35 cellular contexts compared by ENCODE assay signal in the genomic region with DNA sequence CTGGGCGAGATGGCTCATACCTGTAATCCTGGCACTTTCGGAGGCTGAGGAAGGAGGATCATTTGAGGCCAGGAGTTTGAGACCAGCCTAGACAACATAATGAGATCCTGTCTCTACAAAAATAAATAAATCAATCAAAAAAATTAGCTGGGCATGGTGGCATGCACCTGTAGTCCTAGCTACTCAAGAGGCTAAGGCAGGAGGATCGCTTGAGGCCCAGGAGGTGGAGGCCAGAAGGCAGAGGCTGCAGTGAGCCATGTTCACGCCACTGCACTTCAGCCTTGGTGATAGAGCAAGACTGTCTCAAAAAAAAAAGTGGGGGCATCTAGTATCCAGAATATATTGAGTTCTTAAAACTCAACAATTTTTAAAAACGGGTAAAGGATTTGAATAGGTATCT.
"Had no signal": no experiment of that assay in that cellular context is flagged by ENCODE, and none has a peak within 500 bp of the region (broad histone marks: within the 10 kb centered on the region; RNA-seq: fewer than 3 reads in every experiment).

No MANE protein-coding gene starts in this region.

- H3K9me3 ChIP-seq: body of pancreas had no signal

- H3K27ac Mint-ChIP-seq: activated CD4-positive, alpha-beta memory T cell treated with anti-CD3 and anti-CD28 coated beads for 36 hours; activated CD4-positive, alpha-beta T cell treated with anti-CD3 and anti-CD28 coated beads for 36 hours; activated CD4-positive, alpha-beta T cell treated with anti-CD3 and anti-CD28 coated beads, Interleukin-2, amount 10 ng/mL, durations not matched to agents 24 days and 14 days; activated CD8-positive, alpha-beta memory T cell treated with anti-CD3 and anti-CD28 coated beads, Interleukin-2, amount 10 ng/mL, durations not matched to agents 7 days and 5 days; activated CD8-positive, alpha-beta T cell treated with anti-CD3 and anti-CD28 coated beads, Interleukin-2, amount 10 ng/mL, durations not matched to agents 7 days and 5 days; activated naive CD4-positive, alpha-beta T cell treated with anti-CD3 and anti-CD28 coated beads for 36 hours; activated naive CD4-positive, alpha-beta T cell treated with anti-CD3 and anti-CD28 coated beads, Interleukin-2, amount 50 U/mL, for 24 hours; activated naive CD8-positive, alpha-beta T cell treated with anti-CD3 and anti-CD28 coated beads for 36 hours; activated naive CD8-positive, alpha-beta T cell treated with anti-CD3 and anti-CD28 coated beads, Interleukin-2, amount 50 U/mL, for 24 hours; activated T-helper 17 cell treated with anti-CD3 and anti-CD28 coated beads, Interleukin-2, amount 50 U/mL, for 72 hours; T-cell; T-helper 1 cell treated with Interleukin-12 subunit alpha and Interleukin-12 subunit beta and Interleukin-4 antibody, amounts not matched to agents 30 μg/mL and 1 μg/mL, for 36 hours; T-helper 2 cell treated with Interferon-gamma antibody and Interleukin-4, amounts not matched to agents 5 μg/mL and 100 μg/mL, for 36 hours had no signal

- H3K27me3 ChIP-seq: adrenal gland, body of pancreas, colonic mucosa, esophagus squamous epithelium, gastroesophageal sphincter, heart right ventricle had no signal

- H3K4me1 ChIP-seq: colonic mucosa had no signal

- H3K27me3 Mint-ChIP-seq: activated CD4-positive, alpha-beta memory T cell treated with anti-CD3 and anti-CD28 coated beads for 36 hours; activated CD4-positive, alpha-beta T cell treated with anti-CD3 and anti-CD28 coated beads for 36 hours; activated CD4-positive, alpha-beta T cell treated with anti-CD3 and anti-CD28 coated beads, Interleukin-2, amount 10 ng/mL, durations not matched to agents 24 days and 14 days; activated CD8-positive, alpha-beta memory T cell treated with anti-CD3 and anti-CD28 coated beads, Interleukin-2, amount 10 ng/mL, durations not matched to agents 7 days and 5 days; activated naive CD4-positive, alpha-beta T cell treated with anti-CD3 and anti-CD28 coated beads, Interleukin-2, amount 50 U/mL, for 24 hours; activated naive CD8-positive, alpha-beta T cell treated with anti-CD3 and anti-CD28 coated beads for 36 hours; activated naive CD8-positive, alpha-beta T cell treated with anti-CD3 and anti-CD28 coated beads, Interleukin-2, amount 50 U/mL, for 24 hours; activated T-helper 17 cell treated with anti-CD3 and anti-CD28 coated beads, Interleukin-2, amount 50 U/mL, for 72 hours; T-cell had no signal

- FAIRE-seq: endometrium, endothelial cell of umbilical vein had no signal

- ATAC-seq: activated CD4-positive, alpha-beta T cell treated with anti-CD3 and anti-CD28 coated beads for 36 hours; activated CD8-positive, alpha-beta memory T cell treated with anti-CD3 and anti-CD28 coated beads, Interleukin-2, amount 10 ng/mL, durations not matched to agents 7 days and 5 days; activated CD8-positive, alpha-beta T cell treated with anti-CD3 and anti-CD28 coated beads, Interleukin-2, amount 10 ng/mL, durations not matched to agents 7 days and 5 days; activated naive CD8-positive, alpha-beta T cell treated with anti-CD3 and anti-CD28 coated beads, Interleukin-2, amount 50 U/mL, for 24 hours; activated T-helper 17 cell treated with anti-CD3 and anti-CD28 coated beads, Interleukin-2, amount 50 U/mL, for 72 hours; body of pancreas; gastroesophageal sphincter; heart right ventricle; T-cell had no signal

- H3K4me3 ChIP-seq: adrenal gland, body of pancreas, colonic mucosa, esophagus squamous epithelium, gastroesophageal sphincter, heart right ventricle had no signal

- H3K36me3 ChIP-seq: adrenal gland, colonic mucosa had no signal

- H3K9me3 Mint-ChIP-seq: activated naive CD4-positive, alpha-beta T cell treated with anti-CD3 and anti-CD28 coated beads, Interleukin-2, amount 50 U/mL, for 24 hours had no signal

- H3K27ac ChIP-seq: adrenal gland, body of pancreas, colonic mucosa, epithelial cell of prostate, esophagus squamous epithelium, gastroesophageal sphincter, heart right ventricle, WERI-Rb-1 had no signal

- H3K4me3 Mint-ChIP-seq: activated CD4-positive, alpha-beta memory T cell treated with anti-CD3 and anti-CD28 coated beads for 36 hours; activated CD4-positive, alpha-beta T cell treated with anti-CD3 and anti-CD28 coated beads for 36 hours; activated CD4-positive, alpha-beta T cell treated with anti-CD3 and anti-CD28 coated beads, Interleukin-2, amount 10 ng/mL, durations not matched to agents 24 days and 14 days; activated CD8-positive, alpha-beta memory T cell treated with anti-CD3 and anti-CD28 coated beads, Interleukin-2, amount 10 ng/mL, durations not matched to agents 7 days and 5 days; activated CD8-positive, alpha-beta T cell treated with anti-CD3 and anti-CD28 coated beads, Interleukin-2, amount 10 ng/mL, durations not matched to agents 7 days and 5 days; activated naive CD4-positive, alpha-beta T cell treated with anti-CD3 and anti-CD28 coated beads for 36 hours; activated naive CD4-positive, alpha-beta T cell treated with anti-CD3 and anti-CD28 coated beads, Interleukin-2, amount 50 U/mL, for 24 hours; activated naive CD8-positive, alpha-beta T cell treated with anti-CD3 and anti-CD28 coated beads for 36 hours; activated naive CD8-positive, alpha-beta T cell treated with anti-CD3 and anti-CD28 coated beads, Interleukin-2, amount 50 U/mL, for 24 hours; activated T-helper 17 cell treated with anti-CD3 and anti-CD28 coated beads, Interleukin-2, amount 50 U/mL, for 72 hours; T-cell; T-helper 1 cell treated with Interleukin-12 subunit alpha and Interleukin-12 subunit beta and Interleukin-4 antibody, amounts not matched to agents 30 μg/mL and 1 μg/mL, for 36 hours; T-helper 2 cell treated with Interferon-gamma antibody and Interleukin-4, amounts not matched to agents 5 μg/mL and 100 μg/mL, for 36 hours had no signal

- DNase-seq: activated CD4-positive, alpha-beta memory T cell treated with anti-CD3 and anti-CD28 coated beads for 36 hours; activated CD4-positive, alpha-beta T cell treated with anti-CD3 and anti-CD28 coated beads for 36 hours; activated CD4-positive, alpha-beta T cell treated with anti-CD3 and anti-CD28 coated beads, Interleukin-2, amount 10 ng/mL, durations not matched to agents 24 days and 14 days; activated CD4-positive, CD25-positive, alpha-beta regulatory T cell; activated CD4-positive, CD25-positive, alpha-beta regulatory T cell treated with anti-CD3 and anti-CD28 coated beads, Interleukin-2, amount 50 U/mL, for 72 hours; activated CD8-positive, alpha-beta memory T cell treated with anti-CD3 and anti-CD28 coated beads, Interleukin-2, amount 10 ng/mL, durations not matched to agents 7 days and 5 days; activated CD8-positive, alpha-beta memory T cell treated with anti-CD3 and anti-CD28 coated beads, Interleukin-2, amount 50 U/mL, for 4 hours; activated CD8-positive, alpha-beta T cell treated with anti-CD3 and anti-CD28 coated beads, Interleukin-2, amount 10 ng/mL, durations not matched to agents 7 days and 5 days; activated effector memory CD4-positive, alpha-beta T cell treated with Interleukin-2 at 50 U/mL for 16 hours; activated naive CD4-positive, alpha-beta T cell treated with anti-CD3 and anti-CD28 coated beads for 36 hours; activated naive CD8-positive, alpha-beta T cell treated with anti-CD3 and anti-CD28 coated beads for 36 hours; activated naive CD8-positive, alpha-beta T cell treated with anti-CD3 and anti-CD28 coated beads, Interleukin-2, amount 50 U/mL, for 24 hours; activated T-cell treated with anti-CD3 and anti-CD28 coated beads, Interleukin-2, amount 50 U/mL, for 1 hour; adrenal gland; amygdala; aorta; body of pancreas; caudate nucleus; cerebellar nuclear complex; colonic mucosa; effector CD8-positive, alpha-beta T cell; esophagus squamous epithelium; foreskin melanocyte; heart right ventricle; T-cell; T1000; WERI-Rb-1 had no signal
